In the genomic region with DNA sequence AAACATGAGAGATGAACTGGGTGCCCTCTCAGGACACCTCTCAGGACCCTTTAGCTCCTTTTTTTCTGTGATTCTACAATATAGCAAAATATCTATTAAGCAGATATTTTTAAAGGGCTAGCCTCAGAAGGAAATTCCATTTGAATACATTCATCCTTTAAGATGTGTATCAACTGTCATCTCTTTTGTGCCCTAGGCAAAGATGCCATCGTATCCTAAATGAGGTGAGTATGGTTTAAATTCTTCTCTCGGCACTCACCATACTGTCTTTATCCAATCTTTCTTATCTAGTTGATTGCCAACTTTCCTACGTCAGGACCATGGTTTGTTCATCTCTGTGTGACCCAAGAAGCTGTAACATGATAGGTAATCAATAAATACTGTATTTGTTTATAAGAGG, we compare ENCODE assay signal across 21 cellular contexts.
"Had no signal": no experiment of that assay in that cellular context is flagged by ENCODE, and none has a peak within 500 bp of the region (broad histone marks: within the 10 kb centered on the region; RNA-seq: fewer than 3 reads in every experiment).

No MANE protein-coding gene starts in this region.

- H3K4me3 Mint-ChIP-seq: activated naive CD4-positive, alpha-beta T cell treated with anti-CD3 and anti-CD28 coated beads, Interleukin-2, amount 50 U/mL, for 24 hours; natural killer cell treated with Interleukin-12 subunit alpha and Interleukin-12 subunit beta and Interleukin-15 and Interleukin-18, amount 100 ng/mL, for 72 hours; stimulated activated naive CD8-positive, alpha-beta T cell treated with anti-CD3 and anti-CD28 coated beads, Interleukin-15, Interleukin-2, amounts not matched to agents 100 ng/mL and 50 ng/mL, for 24 hours; WTC11 had no signal

- H3K4me1 Mint-ChIP-seq: activated naive CD4-positive, alpha-beta T cell treated with anti-CD3 and anti-CD28 coated beads, Interleukin-2, amount 50 U/mL, for 24 hours had no signal

- H3K27ac ChIP-seq: foreskin keratinocyte, hepatocyte, psoas muscle, thyroid gland had no signal

- H3K36me3 Mint-ChIP-seq: activated naive CD4-positive, alpha-beta T cell treated with anti-CD3 and anti-CD28 coated beads, Interleukin-2, amount 50 U/mL, for 24 hours; natural killer cell treated with Interleukin-12 subunit alpha and Interleukin-12 subunit beta and Interleukin-15 and Interleukin-18, amount 100 ng/mL, for 72 hours had no signal

- H3K27ac Mint-ChIP-seq: activated naive CD4-positive, alpha-beta T cell treated with anti-CD3 and anti-CD28 coated beads, Interleukin-2, amount 50 U/mL, for 24 hours; natural killer cell treated with Interleukin-12 subunit alpha and Interleukin-12 subunit beta and Interleukin-15 and Interleukin-18, amount 100 ng/mL, for 72 hours; stimulated activated naive CD8-positive, alpha-beta T cell treated with anti-CD3 and anti-CD28 coated beads, Interleukin-15, Interleukin-2, amounts not matched to agents 100 ng/mL and 50 ng/mL, for 24 hours; WTC11 had no signal

- H3K4me3 ChIP-seq: hepatocyte, pancreas, psoas muscle, right atrium auricular region, thyroid gland had no signal

- H3K4me1 ChIP-seq: foreskin keratinocyte, psoas muscle, right atrium auricular region, thyroid gland had no signal

- H3K4me2 ChIP-seq: hepatocyte had no signal

- H3K27me3 ChIP-seq: foreskin keratinocyte, hepatocyte, pancreas, right atrium auricular region, thyroid gland had no signal

- DNase-seq: activated gamma-delta T cell treated with Interleukin-2 at 50 U/mL for 16 hours; activated T-cell treated with anti-CD3 and anti-CD28 coated beads, Interleukin-2, amount 50 U/mL, for 1 hour; aorta; central memory CD4-positive, alpha-beta T cell; effector CD8-positive, alpha-beta T cell; left ventricle myocardium superior; midbrain; pancreas; psoas muscle; stimulated activated CD4-positive, alpha-beta T cell treated with anti-CD3 and anti-CD28 coated beads, Interleukin-12 subunit alpha, Interleukin-12 subunit beta, amount 100 ng/mL, for 4 hours; stimulated activated CD4-positive, alpha-beta T cell treated with anti-CD3 and anti-CD28 coated beads, Interleukin-4, amount 100 ng/mL, for 4 hours; substantia nigra; T1000; thyroid gland had no signal

- H3K27me3 Mint-ChIP-seq: natural killer cell treated with Interleukin-12 subunit alpha and Interleukin-12 subunit beta and Interleukin-15 and Interleukin-18, amount 100 ng/mL, for 72 hours; stimulated activated naive CD8-positive, alpha-beta T cell treated with anti-CD3 and anti-CD28 coated beads, Interleukin-15, Interleukin-2, amounts not matched to agents 100 ng/mL and 50 ng/mL, for 24 hours had no signal

- H3K36me3 ChIP-seq: pancreas, right atrium auricular region, thyroid gland had no signal

- ATAC-seq: foreskin keratinocyte, psoas muscle, WTC11 had no signal

- H2AFZ ChIP-seq: hepatocyte had no signal

- H3K9me3 ChIP-seq: pancreas, psoas muscle, thyroid gland had no signal

- H3K79me2 ChIP-seq: hepatocyte had no signal
